Comparison of ENCODE assay signal across 9 cellular contexts in the genomic region with DNA sequence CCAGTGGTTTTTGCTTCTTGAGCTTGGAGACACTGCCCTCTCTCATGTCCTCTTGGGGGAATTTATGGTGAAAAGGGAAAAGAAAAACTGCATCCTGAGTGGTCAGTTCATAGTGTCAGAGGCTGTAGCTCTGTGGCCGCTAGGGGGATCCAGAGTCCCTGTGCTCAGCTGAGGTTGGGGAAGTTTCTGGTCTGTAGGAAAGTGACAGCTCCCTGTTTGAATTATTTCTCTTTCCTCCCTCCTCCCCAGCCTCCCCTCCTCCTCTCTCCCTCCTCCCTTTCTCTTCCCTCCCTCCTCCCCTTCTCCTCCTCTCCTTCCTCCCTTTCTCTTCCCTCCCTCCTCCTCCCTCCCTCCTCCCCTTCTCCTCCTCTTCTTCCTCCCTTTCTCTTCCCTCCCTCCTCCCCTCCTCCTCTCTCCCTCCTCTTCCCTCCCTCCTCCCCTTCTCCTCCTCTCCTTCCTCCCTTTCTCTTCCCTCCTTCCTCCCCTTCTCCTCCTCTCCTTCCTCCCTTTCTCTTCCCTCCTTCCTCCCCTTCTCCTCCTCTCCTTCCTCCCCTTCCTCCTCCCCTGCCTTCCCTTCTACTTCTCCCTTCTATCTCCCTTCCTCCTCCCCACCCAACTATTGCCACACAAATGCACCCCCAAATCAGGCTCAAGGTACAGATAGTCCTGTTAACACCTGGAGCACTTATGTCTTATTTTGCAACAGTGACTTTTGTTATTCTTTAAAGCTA.
DNase-seq lines count a peak whose midpoint lies in the region; ATAC-seq and TF ChIP-seq lines count a peak whose summit lies in the region.
"Had no signal": no experiment of that assay in that cellular context is flagged by ENCODE, and none has a peak within 500 bp of the region (broad histone marks: within the 10 kb centered on the region; RNA-seq: fewer than 3 reads in every experiment).

No MANE protein-coding gene starts in this region.

- peaks cover 16% of the 10 kb centered on the region for H3K4me1 Mint-ChIP-seq in HFFc6 (ENCODE audit: low read depth)

- no peaks in the 10 kb centered on the region for H3K36me3 ChIP-seq in SU-DHL-6 (ENCODE audit: low read length)

- no peak for ATAC-seq in HG03196 (IDR thresholded peaks at IDR 0.05; ENCODE audit: unreplicated experiment)
- ATAC-seq: effector memory CD8-positive, alpha-beta T cell had no signal

- H4K20me1 ChIP-seq in SU-DHL-6 (ENCODE audit: low read depth, low read length), result no peaks in the 10 kb centered on the region

- no peaks in the 10 kb centered on the region for H3F3A ChIP-seq in SU-DHL-6 (ENCODE audit: insufficient read depth)

- peak; percentile 71 for DNase-seq in GM10248 (ENCODE audit: extremely low spot score)
- peak; percentile 62 for DNase-seq in HFFc6
- DNase-seq in NCI-H1417 treated with DMSO at 0.1 percent for 48 hours (lab: John Stamatoyannopoulos, UW), result peak; percentile 26
- peak; percentile 80 for DNase-seq in cerebellar cortex (ENCODE audit: low spot score)
- peak; percentile 93 for DNase-seq in left kidney (ENCODE audit: low read depth, low spot score)
- peak; percentile 6 for DNase-seq in stimulated activated CD8-positive, alpha-beta memory T cell treated with anti-CD3 and anti-CD28 coated beads, Interleukin-15, amount 100 ng/mL, for 24 hours (ENCODE audit: low read depth)

- peaks cover 15% of the 10 kb centered on the region for H3K27me3 Mint-ChIP-seq in HFFc6 (ENCODE audit: insufficient read depth)

- H3K4me3 Mint-ChIP-seq in HFFc6, result no peak overlapping the region
- H3K4me3 Mint-ChIP-seq: effector memory CD8-positive, alpha-beta T cell had no signal

- no peak overlapping the region for H3K27ac ChIP-seq in SU-DHL-6 (ENCODE audit: low read depth, low read length)

- H3K4me3 ChIP-seq in SU-DHL-6 (ENCODE audit: insufficient read depth, low read length, poor library complexity, severe bottlenecking), result no peak overlapping the region

- H3K4me2 ChIP-seq in SU-DHL-6 (ENCODE audit: low read depth, low read length, poor library complexity, severe bottlenecking), result no peak overlapping the region

- TF ChIP-seq CTCF in GM10248 (IDR thresholded peaks at IDR 0.05; ENCODE audit: control extremely low read depth, extremely low read depth, low read depth, missing control alignments) (peak; percentile 91), HFFc6 (IDR thresholded peaks at IDR 0.05) (peak; percentile 90), SU-DHL-6 (IDR thresholded peaks at IDR 0.05; ENCODE audit: insufficient read depth, low read length, poor library complexity, severe bottlenecking) (peak; percentile 67)

- CTCF ChIA-PET in GM10248 (lab: Yijun Ruan, JAX), result interaction anchor here (0.7 to 3.7 kb wide), 23 partner anchors 8 to 646 kb away, joined by 3 to 22 read pairs (median 6); no protein-coding TSS in a partner anchor

- POLR2A ChIA-PET in GM10248 (lab: Yijun Ruan, JAX), result interaction anchor here (0.8 kb wide), 1 partner anchor 12 kb away, joined by 13 read pairs; no protein-coding TSS in a partner anchor

- H3K79me2 ChIP-seq in SU-DHL-6 (ENCODE audit: insufficient read depth, low read length), result no peaks in the 10 kb centered on the region

- no peaks in the 10 kb centered on the region for H3K27me3 ChIP-seq in SU-DHL-6 (ENCODE audit: low read length)

- H3K36me3 Mint-ChIP-seq in HFFc6 (ENCODE audit: low read depth), result no peaks in the 10 kb centered on the region

- H3K9me3 ChIP-seq in SU-DHL-6 (ENCODE audit: insufficient read depth, low read length), result no peaks in the 10 kb centered on the region

- no peak overlapping the region for H3K9ac ChIP-seq in SU-DHL-6 (ENCODE audit: low read length)

- no peaks in the 10 kb centered on the region for H3K9me2 ChIP-seq in SU-DHL-6 (replicated peaks; ENCODE audit: insufficient read depth, low read length)

- no peak overlapping the region for H2AFZ ChIP-seq in SU-DHL-6 (ENCODE audit: low read depth, low read length, severe bottlenecking)

- H3K9me3 Mint-ChIP-seq in HFFc6, result no peaks in the 10 kb centered on the region
- H3K9me3 Mint-ChIP-seq: effector memory CD8-positive, alpha-beta T cell had no signal

- peak overlapping the region; percentile 30; the same call in 1 of the 2 replicates for H3K27ac Mint-ChIP-seq in HFFc6
- H3K27ac Mint-ChIP-seq: effector memory CD8-positive, alpha-beta T cell had no signal

Comparison
In these comparisons a context has a peak if more than half of its experiments do, and no peak if none do; other contexts are left out.
1. DNase-seq: peak in every context shown above with its lines; median percentile 93 in left kidney; 80 in cerebellar cortex; 71 in GM10248; 62 in HFFc6; 26 in NCI-H1417 treated with DMSO at 0.1 percent for 48 hours; 6 in stimulated activated CD8-positive, alpha-beta memory T cell treated with anti-CD3 and anti-CD28 coated beads, Interleukin-15, amount 100 ng/mL, for 24 hours.